Comparison of ENCODE assay signal across 8 cellular contexts in the genomic region with DNA sequence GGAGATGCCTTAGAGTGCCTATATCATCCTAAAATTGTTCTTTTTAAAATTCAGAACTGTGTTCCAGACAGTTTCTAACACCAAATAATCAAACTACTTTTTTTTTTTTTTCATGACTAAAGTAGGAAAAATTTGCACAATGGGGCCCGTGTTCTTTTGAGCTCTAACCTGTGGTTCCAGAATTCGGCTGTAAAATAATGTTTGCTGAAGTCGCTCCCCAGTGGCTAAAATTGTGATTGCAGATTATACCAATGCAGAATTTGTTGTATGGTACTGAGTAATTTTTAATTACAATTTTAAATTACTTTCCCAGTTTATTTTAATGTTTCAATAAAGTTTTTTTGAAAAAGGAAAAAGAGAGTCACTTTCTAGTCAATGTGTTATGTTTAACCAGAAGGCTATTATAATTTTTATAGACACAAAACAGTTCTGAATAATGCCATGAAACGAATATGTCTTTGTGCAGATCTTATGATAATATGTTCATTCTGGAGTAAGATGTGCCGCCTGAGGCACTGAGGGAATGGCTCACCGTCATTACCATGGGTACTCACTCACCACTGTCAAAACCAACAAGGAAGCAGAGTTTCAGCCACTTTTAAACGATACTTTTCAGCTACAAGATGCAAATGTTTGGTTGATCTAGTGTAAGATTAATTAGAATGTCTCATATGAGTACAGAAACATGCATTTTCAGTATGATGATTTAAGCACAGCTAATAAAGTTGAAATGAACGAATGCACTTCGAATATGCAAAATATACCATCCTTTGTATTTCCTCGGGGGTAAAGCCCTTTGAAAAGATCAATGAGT.
DNase-seq lines count a peak whose midpoint lies in the region; ATAC-seq and TF ChIP-seq lines count a peak whose summit lies in the region.
"Had no signal": no experiment of that assay in that cellular context is flagged by ENCODE, and none has a peak within 500 bp of the region (broad histone marks: within the 10 kb centered on the region; RNA-seq: fewer than 3 reads in every experiment).

No MANE protein-coding gene starts in this region.

- peak; percentile 74 for ATAC-seq in activated naive CD8-positive, alpha-beta T cell treated with anti-CD3 and anti-CD28 coated beads, Interleukin-2, amount 50 U/mL, for 24 hours
- ATAC-seq in lower lobe of right lung = no peak
- ATAC-seq in GM18505 (IDR thresholded peaks at IDR 0.05; ENCODE audit: unreplicated experiment) = no peak
- ATAC-seq in omental fat pad (ENCODE audit: low FRiP score) = no peak

- H3K4me3 Mint-ChIP-seq in activated naive CD8-positive, alpha-beta T cell treated with anti-CD3 and anti-CD28 coated beads, Interleukin-2, amount 50 U/mL, for 24 hours = peak overlapping the region; percentile 32
- H3K4me3 Mint-ChIP-seq: T-helper 1 cell treated with Interleukin-12 subunit alpha and Interleukin-12 subunit beta and Interleukin-4 antibody, amounts not matched to agents 30 μg/mL and 1 μg/mL, for 36 hours had no signal

- H3K27ac ChIP-seq in lower lobe of right lung = no peak overlapping the region

- no peaks in the 10 kb centered on the region for H3K27me3 ChIP-seq in lower lobe of right lung (ENCODE audit: low read depth)

- DNase-seq in ELR (ENCODE audit: low read depth) (peak; percentile 64), LHCN-M2 (ENCODE audit: low read depth) (peak; percentile 31), lower lobe of right lung (no peak), omental fat pad (ENCODE audit: low spot score) (no peak), posterior cingulate gyrus (no peak)
- DNase-seq in activated naive CD8-positive, alpha-beta T cell treated with anti-CD3 and anti-CD28 coated beads, Interleukin-2, amount 50 U/mL, for 24 hours = no peak

- H3K4me1 ChIP-seq in lower lobe of right lung = peaks cover 29% of the 10 kb centered on the region

- H3K4me1 Mint-ChIP-seq in activated naive CD8-positive, alpha-beta T cell treated with anti-CD3 and anti-CD28 coated beads, Interleukin-2, amount 50 U/mL, for 24 hours = peaks cover 56% of the 10 kb centered on the region

- peaks cover 2% of the 10 kb centered on the region for H3K36me3 Mint-ChIP-seq in activated naive CD8-positive, alpha-beta T cell treated with anti-CD3 and anti-CD28 coated beads, Interleukin-2, amount 50 U/mL, for 24 hours (ENCODE audit: low read depth)

- no peaks in the 10 kb centered on the region for H3K36me3 ChIP-seq in lower lobe of right lung

- no peak for TF ChIP-seq POLR2A in GM18505 (IDR thresholded peaks at IDR 0.05; ENCODE audit: borderline replicate concordance, extremely low read depth, insufficient read depth, insufficient read length)

- no peaks in the 10 kb centered on the region for H3K9me3 ChIP-seq in lower lobe of right lung

- H3K9me3 Mint-ChIP-seq in activated naive CD8-positive, alpha-beta T cell treated with anti-CD3 and anti-CD28 coated beads, Interleukin-2, amount 50 U/mL, for 24 hours = no peaks in the 10 kb centered on the region
- H3K9me3 Mint-ChIP-seq: T-helper 1 cell treated with Interleukin-12 subunit alpha and Interleukin-12 subunit beta and Interleukin-4 antibody, amounts not matched to agents 30 μg/mL and 1 μg/mL, for 36 hours had no signal

- H3K27me3 Mint-ChIP-seq in activated naive CD8-positive, alpha-beta T cell treated with anti-CD3 and anti-CD28 coated beads, Interleukin-2, amount 50 U/mL, for 24 hours = peaks cover 12% of the 10 kb centered on the region

- peak overlapping the region; percentile 72 for H3K27ac Mint-ChIP-seq in activated naive CD8-positive, alpha-beta T cell treated with anti-CD3 and anti-CD28 coated beads, Interleukin-2, amount 50 U/mL, for 24 hours
- H3K27ac Mint-ChIP-seq: T-helper 1 cell treated with Interleukin-12 subunit alpha and Interleukin-12 subunit beta and Interleukin-4 antibody, amounts not matched to agents 30 μg/mL and 1 μg/mL, for 36 hours had no signal

- H3K4me3 ChIP-seq in lower lobe of right lung = no peak overlapping the region

- intact Hi-C loops in lower lobe of right lung (cut with DNase I) = no loop called here
- intact Hi-C loops in posterior cingulate gyrus (cut with DNase I) = no loop called here

- TF ChIP-seq CTCF in lower lobe of right lung (IDR thresholded peaks at IDR 0.05) = peak; percentile 33
- no peak for TF ChIP-seq CTCF in omental fat pad (IDR thresholded peaks at IDR 0.05)

Comparison
In these comparisons a context has a peak if more than half of its experiments do, and no peak if none do; other contexts are left out.
1. DNase-seq: peak in ELR (single experiment) and LHCN-M2 (single experiment); none in activated naive CD8-positive, alpha-beta T cell treated with anti-CD3 and anti-CD28 coated beads, Interleukin-2, amount 50 U/mL, for 24 hours (single experiment), lower lobe of right lung (single experiment), omental fat pad (single experiment) and posterior cingulate gyrus (0 of 10).